8 cellular contexts compared by ENCODE assay signal in genomic region chr17:78890111-78890897, GRCh38. TPM values are rescaled to one million over a fixed set of nuclear protein-coding genes. Genes with fewer than 3 reads are reported as not detected.
DNase-seq lines count a peak whose midpoint lies in the region; ATAC-seq and TF ChIP-seq lines count a peak whose summit lies in the region.

No MANE protein-coding gene starts in this region.

- H3K79me2 ChIP-seq in trophoblast cell (ENCODE audit: control insufficient read depth, insufficient read depth, low read length, poor library complexity): no peaks in the 10 kb centered on the region

- no CpG with 5 or more reads among the region's 26 CpGs for WGBS in trophoblast cell (ENCODE audit: extremely low coverage, insufficient coverage, insufficient read length)
- 95% methylated on average over 26 of the region's 26 CpGs for WGBS in mesenchymal stem cell

- intact Hi-C loops in CD8-positive, alpha-beta T cell (cut with DNase I, micrococcal nuclease): no loop called here

- H4K91ac ChIP-seq in trophoblast cell (ENCODE audit: low read depth, low read length) (no peak overlapping the region), mesenchymal stem cell (ENCODE audit: low read length) (no peak overlapping the region)

- H2BK5ac ChIP-seq in trophoblast cell (ENCODE audit: low read depth, low read length, poor library complexity): no peak overlapping the region
- H2BK5ac ChIP-seq in mesenchymal stem cell (ENCODE audit: low read depth, low read length, poor library complexity, severe bottlenecking): no peak overlapping the region

- H3K9ac ChIP-seq in trophoblast cell (ENCODE audit: low read length): no peak overlapping the region
- H3K9ac ChIP-seq in mesenchymal stem cell (ENCODE audit: low read length): no peak overlapping the region

- peak; percentile 84 for ATAC-seq in CD8-positive, alpha-beta T cell
- ATAC-seq in T-helper 17 cell (peak; percentile 81), GM21390 (IDR thresholded peaks at IDR 0.05; ENCODE audit: unreplicated experiment) (no peak), HG02588 (IDR thresholded peaks at IDR 0.05; ENCODE audit: unreplicated experiment) (no peak)

- H3K4me3 ChIP-seq in CD8-positive, alpha-beta T cell (ENCODE audit: low read depth, low read length): no peak overlapping the region
- H3K4me3 ChIP-seq in trophoblast cell (ENCODE audit: low read depth, low read length): no peak overlapping the region
- H3K4me3 ChIP-seq in mesenchymal stem cell (ENCODE audit: insufficient read depth in 1 of 2, low read depth in 1 of 2, low read length in 2 of 2): no peak overlapping the region

- no peak overlapping the region for H2BK15ac ChIP-seq in mesenchymal stem cell (ENCODE audit: low read depth, poor library complexity, severe bottlenecking)

- POLR2A ChIA-PET in CD8-positive, alpha-beta T cell (lab: Charles Lee): interaction anchor here (0.6 kb wide), 1 partner anchor 131 kb away, joined by 3 read pairs; no protein-coding TSS in a partner anchor

- no peaks in the 10 kb centered on the region for H3K27me3 ChIP-seq in CD8-positive, alpha-beta T cell (ENCODE audit: insufficient read depth, low read length)
- H3K27me3 ChIP-seq in trophoblast cell (ENCODE audit: insufficient read depth, low read length): no peaks in the 10 kb centered on the region
- H3K27me3 ChIP-seq in mesenchymal stem cell (ENCODE audit: control insufficient read depth in 1 of 2, insufficient read depth in 1 of 2, low read length in 2 of 2): no peaks in the 10 kb centered on the region

- no peak overlapping the region for H2AK5ac ChIP-seq in trophoblast cell (ENCODE audit: low read length)
- no peak overlapping the region for H2AK5ac ChIP-seq in mesenchymal stem cell (ENCODE audit: low read length, severe bottlenecking)

- no peak overlapping the region for H3K4ac ChIP-seq in trophoblast cell (ENCODE audit: low read depth, low read length)
- no peak overlapping the region for H3K4ac ChIP-seq in mesenchymal stem cell (ENCODE audit: low read depth in 1 of 2, low read length in 2 of 2)

- H2BK12ac ChIP-seq in trophoblast cell (ENCODE audit: low read length) (no peak overlapping the region), mesenchymal stem cell (ENCODE audit: low read length in 2 of 2) (no peak overlapping the region)

- no peaks in the 10 kb centered on the region for H3K9me3 ChIP-seq in CD8-positive, alpha-beta T cell (ENCODE audit: low read length)
- H3K9me3 ChIP-seq in T-helper 17 cell (ENCODE audit: control insufficient read depth, low read length, poor library complexity, severe bottlenecking) (no peaks in the 10 kb centered on the region), trophoblast cell (ENCODE audit: insufficient read depth, low read depth, low read length) (peaks cover 2% of the 10 kb centered on the region), mesenchymal stem cell (ENCODE audit: control insufficient read depth, low read length) (no peaks in the 10 kb centered on the region)

- no peak overlapping the region for H4K12ac ChIP-seq in trophoblast cell (ENCODE audit: low read depth, low read length)

- H3K4me2 ChIP-seq in trophoblast cell (ENCODE audit: low read length) (no peak overlapping the region), mesenchymal stem cell (ENCODE audit: low read length, poor library complexity, severe bottlenecking) (no peak overlapping the region)

- CTCF ChIA-PET in CD8-positive, alpha-beta T cell (lab: Charles Lee): interaction anchor here (0.7 to 2.1 kb wide), 6 partner anchors 9 to 81 kb away, joined by 3 to 7 read pairs (median 4); no protein-coding TSS in a partner anchor

- TF ChIP-seq CTCF in CD8-positive, alpha-beta T cell (IDR thresholded peaks at IDR 0.05): no peak
- TF ChIP-seq CTCF in brain (conservative IDR thresholded peaks at IDR 0.05): no peak

- H3K27ac ChIP-seq in CD8-positive, alpha-beta T cell (ENCODE audit: low read depth, low read length): peak overlapping the region; percentile 42
- H3K27ac ChIP-seq in trophoblast cell (ENCODE audit: low read depth, low read length) (no peak overlapping the region), mesenchymal stem cell (ENCODE audit: low read length, poor library complexity, severe bottlenecking) (no peak overlapping the region)

- H3K36me3 ChIP-seq in CD8-positive, alpha-beta T cell (ENCODE audit: insufficient read depth, low read length): no peaks in the 10 kb centered on the region
- H3K36me3 ChIP-seq in trophoblast cell (ENCODE audit: control insufficient read depth in 1 of 2, insufficient read depth in 2 of 2, low read length in 2 of 2) (peaks cover 5 to 8% of the 10 kb centered on the region in 2 experiments), mesenchymal stem cell (ENCODE audit: control insufficient read depth in 1 of 2, insufficient read depth in 2 of 2, low read depth in 1 of 2, low read length in 2 of 2) (peaks cover 34 to 68% of the 10 kb centered on the region in 2 experiments)

- H3K36me3 Mint-ChIP-seq in CD8-positive, alpha-beta T cell: no peaks in the 10 kb centered on the region
- no peaks in the 10 kb centered on the region for H3K36me3 Mint-ChIP-seq in T-helper 17 cell (ENCODE audit: low read depth)
- H3K36me3 Mint-ChIP-seq in brain: peaks cover 24% of the 10 kb centered on the region

- no peaks in the 10 kb centered on the region for H3K79me1 ChIP-seq in trophoblast cell (ENCODE audit: low read length)
- peaks cover 53% of the 10 kb centered on the region for H3K79me1 ChIP-seq in mesenchymal stem cell (replicated peaks; ENCODE audit: low read length, poor library complexity, severe bottlenecking)

- peaks cover 35% of the 10 kb centered on the region for H3K4me1 Mint-ChIP-seq in CD8-positive, alpha-beta T cell (ENCODE audit: low read depth)
- H3K4me1 Mint-ChIP-seq in T-helper 17 cell (peaks cover 30% of the 10 kb centered on the region), brain (peaks cover 92% of the 10 kb centered on the region)

- H3K27me3 Mint-ChIP-seq in CD8-positive, alpha-beta T cell (ENCODE audit: low read depth): no peaks in the 10 kb centered on the region
- peaks cover 9% of the 10 kb centered on the region for H3K27me3 Mint-ChIP-seq in T-helper 17 cell
- no peaks in the 10 kb centered on the region for H3K27me3 Mint-ChIP-seq in brain

- no peaks in the 10 kb centered on the region for H3K9me3 Mint-ChIP-seq in CD8-positive, alpha-beta T cell
- no peaks in the 10 kb centered on the region for H3K9me3 Mint-ChIP-seq in brain

- H3K4me3 Mint-ChIP-seq in CD8-positive, alpha-beta T cell: peak overlapping the region; percentile 47
- peak overlapping the region; percentile 65 for H3K4me3 Mint-ChIP-seq in T-helper 17 cell
- H3K4me3 Mint-ChIP-seq in brain: no peak overlapping the region

- H3K14ac ChIP-seq in trophoblast cell (ENCODE audit: low read length) (no peak overlapping the region), mesenchymal stem cell (ENCODE audit: low read length in 2 of 2) (no peak overlapping the region)

- H4K8ac ChIP-seq in trophoblast cell (ENCODE audit: low read depth, low read length): no peak overlapping the region
- H4K8ac ChIP-seq in mesenchymal stem cell (ENCODE audit: low read length): no peak overlapping the region

- H3K18ac ChIP-seq in trophoblast cell (ENCODE audit: low read length) (no peak overlapping the region), mesenchymal stem cell (ENCODE audit: low read depth in 1 of 2, low read length in 2 of 2) (no peak overlapping the region)

- no peak overlapping the region for H3K23ac ChIP-seq in trophoblast cell (ENCODE audit: low read length)
- H3K23ac ChIP-seq in mesenchymal stem cell (ENCODE audit: low read length in 2 of 2): no peak overlapping the region

- no peak overlapping the region for H2BK120ac ChIP-seq in trophoblast cell (ENCODE audit: insufficient read depth, low read length, poor library complexity)
- no peak overlapping the region for H2BK120ac ChIP-seq in mesenchymal stem cell (ENCODE audit: low read depth, low read length)

- H2AFZ ChIP-seq in trophoblast cell (ENCODE audit: insufficient read depth, low read length, poor library complexity) (no peak overlapping the region), mesenchymal stem cell (ENCODE audit: low read depth, low read length) (no peak overlapping the region)

- H3K4me1 ChIP-seq in CD8-positive, alpha-beta T cell (ENCODE audit: insufficient read depth, low read length): peaks cover 29% of the 10 kb centered on the region
- peaks cover 1 to 5% of the 10 kb centered on the region in 2 experiments for H3K4me1 ChIP-seq in trophoblast cell (ENCODE audit: control insufficient read depth in 1 of 2, insufficient read depth in 2 of 2, low read length in 2 of 2)
- peaks cover 21% of the 10 kb centered on the region for H3K4me1 ChIP-seq in mesenchymal stem cell (ENCODE audit: control insufficient read depth, insufficient read depth, low read depth, low read length)

- peak overlapping the region; percentile 91 for H3K27ac Mint-ChIP-seq in CD8-positive, alpha-beta T cell
- H3K27ac Mint-ChIP-seq in T-helper 17 cell (peak overlapping the region; percentile 94), brain (peak overlapping the region in 3 of 5 experiments; percentile 78 to 95 (median 82))

- peak; percentile 16 to 77 (median 41) for DNase-seq in CD8-positive, alpha-beta T cell
- DNase-seq in T-helper 17 cell (peak in 1 of 3 donors; percentile 38), trophoblast cell (peak; percentile 81 to 86), mesenchymal stem cell (no peak), islet precursor cell (no peak)

RNA-seq across cellular contexts. Expression of gene CEP295NL, which starts 12.7 kb away (rescaled TPM):
- total RNA-seq in CD8-positive, alpha-beta T cell: 1 to 10 TPM; 5.3 to 6.3 TPM
- total RNA-seq in T-helper 17 cell: 1 to 10 TPM; 2.0 to 2.9 TPM
- polyA plus RNA-seq in brain (ENCODE audit: insufficient read depth, low read depth, low replicate concordance): 0.20 TPM
- 0.18 and 0.19 TPM in 2 replicates for polyA plus RNA-seq in trophoblast cell (2013)
- polyA plus RNA-seq in mesenchymal stem cell (2013, experiment 1 of 2): 0.04 TPM
- polyA plus RNA-seq in mesenchymal stem cell (2013, experiment 2 of 2): 0.05 TPM

RNA-seq across cellular contexts. Expression of gene TIMP2, which starts 34.9 kb away (rescaled TPM):
- 1 to 10 TPM; 8.9 to 9.4 TPM for total RNA-seq in CD8-positive, alpha-beta T cell
- total RNA-seq in T-helper 17 cell: 1 to 10 TPM; 4.1 to 6.7 TPM
- 314 TPM for polyA plus RNA-seq in brain (ENCODE audit: insufficient read depth, low read depth, low replicate concordance)
- polyA plus RNA-seq in trophoblast cell (2013): 53.1 and 56.6 TPM in 2 replicates
- 391 TPM for polyA plus RNA-seq in mesenchymal stem cell (2013, experiment 1 of 2)
- 397 TPM for polyA plus RNA-seq in mesenchymal stem cell (2013, experiment 2 of 2)

RNA-seq across cellular contexts. Expression of gene USP36, which starts 49.7 kb away (rescaled TPM):
- 100 to 1,000 TPM; 755 to 805 TPM for total RNA-seq in CD8-positive, alpha-beta T cell
- total RNA-seq in T-helper 17 cell: 100 to 1,000 TPM; 418 to 474 TPM
- 24.7 TPM for polyA plus RNA-seq in brain (ENCODE audit: insufficient read depth, low read depth, low replicate concordance)
- 21.5 and 22.0 TPM in 2 replicates for polyA plus RNA-seq in trophoblast cell (2013)
- 31.5 TPM for polyA plus RNA-seq in mesenchymal stem cell (2013, experiment 1 of 2)
- polyA plus RNA-seq in mesenchymal stem cell (2013, experiment 2 of 2): 30.8 TPM

Comparison
In these comparisons a context has a peak if more than half of its experiments do, and no peak if none do; other contexts are left out.
1. ATAC-seq: peak in CD8-positive, alpha-beta T cell (single experiment) and T-helper 17 cell (single experiment); none in GM21390 (single experiment) and HG02588 (single experiment).
2. DNase-seq: peak in CD8-positive, alpha-beta T cell (7 of 7) and trophoblast cell (2 of 2); none in mesenchymal stem cell (single experiment) and islet precursor cell (single experiment).
3. H3K4me3 Mint-ChIP-seq: peak in CD8-positive, alpha-beta T cell (single experiment) and T-helper 17 cell (single experiment); none in brain (0 of 5).
4. Peak in every context shown above with its lines, with median percentiles within 50 percentile points of each other: H3K27ac Mint-ChIP-seq.